Comparison of ENCODE assay signal across 8 cellular contexts in genomic region chr2:113876503-113877387, GRCh38. TPM values are rescaled to one million over a fixed set of nuclear protein-coding genes. Genes with fewer than 3 reads are reported as not detected.
A peak's percentile ranks its signal among the peaks of the same experiment; 100 is the strongest.
DNase-seq lines count a peak whose midpoint lies in the region; ATAC-seq and TF ChIP-seq lines count a peak whose summit lies in the region.

No MANE protein-coding gene starts in this region.

- CTCF ChIA-PET in Calu3 (lab: Charles Lee), result interaction anchor here (0.6 to 1.0 kb wide), 4 partner anchors 10 to 18 kb away, joined by 3 to 4 read pairs (median 3); no protein-coding TSS in a partner anchor

- H3K36me3 Mint-ChIP-seq in Calu3 (ENCODE audit: insufficient read depth, unreplicated experiment), result peaks cover 20% of the 10 kb centered on the region
- H3K36me3 Mint-ChIP-seq in activated T-helper 17 cell treated with anti-CD3 and anti-CD28 coated beads, Interleukin-2, amount 50 U/mL, for 72 hours (ENCODE audit: low read depth), result peaks cover 9% of the 10 kb centered on the region

- peak overlapping the region; percentile 91 for H3K27ac Mint-ChIP-seq in Calu3 (ENCODE audit: unreplicated experiment)
- peak overlapping the region; percentile 91 for H3K27ac Mint-ChIP-seq in activated T-helper 17 cell treated with anti-CD3 and anti-CD28 coated beads, Interleukin-2, amount 50 U/mL, for 72 hours

- intact Hi-C loops in Calu3 (cut with micrococcal nuclease; ENCODE audit: unreplicated experiment) (loop anchor here (1.0 to 5.0 kb wide), 2 partner anchors 13 to 84 kb away; no protein-coding TSS in a partner anchor), mucosa of descending colon (cut with DNase I, micrococcal nuclease) (no loop called here)

- 25% methylated on average over 19 of the region's 19 CpGs for WGBS in thymus

- peaks cover 45% of the 10 kb centered on the region for H3K4me1 Mint-ChIP-seq in Calu3 (ENCODE audit: low read depth, unreplicated experiment)
- peaks cover 28% of the 10 kb centered on the region for H3K4me1 Mint-ChIP-seq in activated T-helper 17 cell treated with anti-CD3 and anti-CD28 coated beads, Interleukin-2, amount 50 U/mL, for 72 hours

- no peaks in the 10 kb centered on the region for H3K9me3 Mint-ChIP-seq in Calu3 (ENCODE audit: low read depth, unreplicated experiment)
- H3K9me3 Mint-ChIP-seq in activated T-helper 17 cell treated with anti-CD3 and anti-CD28 coated beads, Interleukin-2, amount 50 U/mL, for 72 hours, result no peaks in the 10 kb centered on the region

- H3K9me3 ChIP-seq in NT2/D1 (ENCODE audit: insufficient read depth, low read length) (no peaks in the 10 kb centered on the region), mucosa of descending colon (no peaks in the 10 kb centered on the region), thymus (ENCODE audit: control insufficient read depth) (no peaks in the 10 kb centered on the region)

- no peak for TF ChIP-seq CTCF in Calu3 (IDR thresholded peaks at IDR 0.05; ENCODE audit: unreplicated experiment)
- TF ChIP-seq CTCF in mucosa of descending colon (IDR thresholded peaks at IDR 0.05), result no peak

- no TSS peak for BruUV-seq in Calu3 (replicated peaks; lab: Mats Ljungman, UMichigan)

- peak; percentile 91 for ATAC-seq in activated T-helper 17 cell treated with anti-CD3 and anti-CD28 coated beads, Interleukin-2, amount 50 U/mL, for 72 hours (replicated peaks)
- ATAC-seq in mucosa of descending colon (peak; percentile 88), HG02884 (IDR thresholded peaks at IDR 0.05; ENCODE audit: unreplicated experiment) (no peak), GM21723 (IDR thresholded peaks at IDR 0.05; ENCODE audit: unreplicated experiment) (no peak)

- H3K4me1 ChIP-seq in NT2/D1 (ENCODE audit: insufficient read depth, insufficient read length) (no peaks in the 10 kb centered on the region), mucosa of descending colon (ENCODE audit: low read depth) (peaks cover 28% of the 10 kb centered on the region), thymus (ENCODE audit: control insufficient read depth, insufficient read depth, low read length) (peaks cover 12% of the 10 kb centered on the region)

- peak overlapping the region; percentile 44 for H3K9ac ChIP-seq in NT2/D1 (ENCODE audit: insufficient read length, low read depth)

- DNase-seq in Calu3 (peak; percentile 95), NT2/D1 (ENCODE audit: low read depth, low spot score) (no peak), mucosa of descending colon (peak; percentile 83 to 92 (median 87)), superior temporal gyrus (ENCODE audit: extremely low spot score) (no peak)

- peaks cover 3% of the 10 kb centered on the region for H3K36me3 ChIP-seq in NT2/D1 (ENCODE audit: insufficient read depth, insufficient read length, low read length)
- H3K36me3 ChIP-seq in mucosa of descending colon (ENCODE audit: low read depth), result no peaks in the 10 kb centered on the region
- peaks cover 4% of the 10 kb centered on the region for H3K36me3 ChIP-seq in thymus (ENCODE audit: control insufficient read depth, insufficient read depth)

- H3K27me3 ChIP-seq in NT2/D1 (ENCODE audit: insufficient read depth, insufficient read length) (no peaks in the 10 kb centered on the region), thymus (ENCODE audit: control insufficient read depth, insufficient read depth) (no peaks in the 10 kb centered on the region)

- H3K27ac ChIP-seq in thymus (ENCODE audit: low read depth), result peak overlapping the region; percentile 92

- peak overlapping the region; percentile 56 for H3K4me3 Mint-ChIP-seq in Calu3 (ENCODE audit: low read depth, unreplicated experiment)
- H3K4me3 Mint-ChIP-seq in activated T-helper 17 cell treated with anti-CD3 and anti-CD28 coated beads, Interleukin-2, amount 50 U/mL, for 72 hours, result peak overlapping the region; percentile 76

- peaks cover 12% of the 10 kb centered on the region for H3K27me3 Mint-ChIP-seq in Calu3 (ENCODE audit: unreplicated experiment)
- H3K27me3 Mint-ChIP-seq in activated T-helper 17 cell treated with anti-CD3 and anti-CD28 coated beads, Interleukin-2, amount 50 U/mL, for 72 hours, result no peaks in the 10 kb centered on the region

- no peak overlapping the region for H3K4me3 ChIP-seq in NT2/D1 (ENCODE audit: insufficient read length, low read depth)
- H3K4me3 ChIP-seq in mucosa of descending colon, result no peak overlapping the region
- H3K4me3 ChIP-seq in thymus (ENCODE audit: low read length), result peak overlapping the region; percentile 23

RNA-seq across cellular contexts. Expression of gene ACTR3, which starts 13.1 kb away (rescaled TPM):
- 277 and 296 TPM in 2 replicates for total RNA-seq in Calu3 (2022)
- 100 to 1,000 TPM; 441 to 618 TPM for total RNA-seq in activated T-helper 17 cell treated with anti-CD3 and anti-CD28 coated beads, Interleukin-2, amount 50 U/mL, for 72 hours
- 100 to 1,000 TPM; 217 to 242 (median 227) TPM for total RNA-seq in mucosa of descending colon
- polyA plus RNA-seq in thymus, result 119 TPM

Comparison
In these comparisons a context has a peak if more than half of its experiments do, and no peak if none do; other contexts are left out.
1. DNase-seq: peak in Calu3 (single experiment) and mucosa of descending colon (3 of 3); none in NT2/D1 (single experiment) and superior temporal gyrus (single experiment).
2. ATAC-seq: peak in activated T-helper 17 cell treated with anti-CD3 and anti-CD28 coated beads, Interleukin-2, amount 50 U/mL, for 72 hours (single experiment) and mucosa of descending colon (single experiment); none in HG02884 (single experiment) and GM21723 (single experiment).